1 cellular context compared by ENCODE assay signal in genomic region chr16:55469821-55470532, GRCh38.
TF ChIP-seq lines count a peak whose summit lies in the region.

No MANE protein-coding gene starts in this region.

TF ChIP-seq in HepG2, 621 proteins besides CTCF, POLR2A, EP300 and RAD21:
- no peak for TF ChIP-seq PHF5A (CRISPR knock-in tag; IDR thresholded peaks at IDR 0.05; ENCODE audit: low read depth, unreplicated experiment)
- no peak for TF ChIP-seq FOXC1 (CRISPR knock-in tag; IDR thresholded peaks at IDR 0.05; ENCODE audit: borderline replicate concordance)
- no peak for TF ChIP-seq ZNF709 (CRISPR knock-in tag; IDR thresholded peaks at IDR 0.05)
- TF ChIP-seq HDAC2 (CRISPR knock-in tag; IDR thresholded peaks at IDR 0.05): no peak
- TF ChIP-seq SP4 (CRISPR knock-in tag; IDR thresholded peaks at IDR 0.05): no peak
- TF ChIP-seq, protein P1, sequence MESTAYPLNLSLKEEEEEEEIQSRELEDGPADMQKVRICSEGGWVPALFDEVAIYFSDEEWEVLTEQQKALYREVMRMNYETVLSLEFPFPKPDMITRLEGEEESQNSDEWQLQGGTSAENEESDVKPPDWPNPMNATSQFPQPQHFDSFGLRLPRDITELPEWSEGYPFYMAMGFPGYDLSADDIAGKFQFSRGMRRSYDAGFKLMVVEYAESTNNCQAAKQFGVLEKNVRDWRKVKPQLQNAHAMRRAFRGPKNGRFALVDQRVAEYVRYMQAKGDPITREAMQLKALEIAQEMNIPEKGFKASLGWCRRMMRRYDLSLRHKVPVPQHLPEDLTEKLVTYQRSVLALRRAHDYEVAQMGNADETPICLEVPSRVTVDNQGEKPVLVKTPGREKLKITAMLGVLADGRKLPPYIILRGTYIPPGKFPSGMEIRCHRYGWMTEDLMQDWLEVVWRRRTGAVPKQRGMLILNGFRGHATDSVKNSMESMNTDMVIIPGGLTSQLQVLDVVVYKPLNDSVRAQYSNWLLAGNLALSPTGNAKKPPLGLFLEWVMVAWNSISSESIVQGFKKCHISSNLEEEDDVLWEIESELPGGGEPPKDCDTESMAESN (CRISPR knock-in tag; conservative IDR thresholded peaks at IDR 0.05): no peak
- TF ChIP-seq TCF7 (IDR thresholded peaks at IDR 0.05; ENCODE audit: low read depth): 0 out of 2 replicates have a peak, but pooled peaks have one; percentile 2
- TF ChIP-seq, protein P2, sequence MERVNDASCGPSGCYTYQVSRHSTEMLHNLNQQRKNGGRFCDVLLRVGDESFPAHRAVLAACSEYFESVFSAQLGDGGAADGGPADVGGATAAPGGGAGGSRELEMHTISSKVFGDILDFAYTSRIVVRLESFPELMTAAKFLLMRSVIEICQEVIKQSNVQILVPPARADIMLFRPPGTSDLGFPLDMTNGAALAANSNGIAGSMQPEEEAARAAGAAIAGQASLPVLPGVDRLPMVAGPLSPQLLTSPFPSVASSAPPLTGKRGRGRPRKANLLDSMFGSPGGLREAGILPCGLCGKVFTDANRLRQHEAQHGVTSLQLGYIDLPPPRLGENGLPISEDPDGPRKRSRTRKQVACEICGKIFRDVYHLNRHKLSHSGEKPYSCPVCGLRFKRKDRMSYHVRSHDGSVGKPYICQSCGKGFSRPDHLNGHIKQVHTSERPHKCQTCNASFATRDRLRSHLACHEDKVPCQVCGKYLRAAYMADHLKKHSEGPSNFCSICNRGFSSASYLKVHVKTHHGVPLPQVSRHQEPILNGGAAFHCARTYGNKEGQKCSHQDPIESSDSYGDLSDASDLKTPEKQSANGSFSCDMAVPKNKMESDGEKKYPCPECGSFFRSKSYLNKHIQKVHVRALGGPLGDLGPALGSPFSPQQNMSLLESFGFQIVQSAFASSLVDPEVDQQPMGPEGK (CRISPR knock-in tag; IDR thresholded peaks at IDR 0.05): no peak
- TF ChIP-seq, protein P3, sequence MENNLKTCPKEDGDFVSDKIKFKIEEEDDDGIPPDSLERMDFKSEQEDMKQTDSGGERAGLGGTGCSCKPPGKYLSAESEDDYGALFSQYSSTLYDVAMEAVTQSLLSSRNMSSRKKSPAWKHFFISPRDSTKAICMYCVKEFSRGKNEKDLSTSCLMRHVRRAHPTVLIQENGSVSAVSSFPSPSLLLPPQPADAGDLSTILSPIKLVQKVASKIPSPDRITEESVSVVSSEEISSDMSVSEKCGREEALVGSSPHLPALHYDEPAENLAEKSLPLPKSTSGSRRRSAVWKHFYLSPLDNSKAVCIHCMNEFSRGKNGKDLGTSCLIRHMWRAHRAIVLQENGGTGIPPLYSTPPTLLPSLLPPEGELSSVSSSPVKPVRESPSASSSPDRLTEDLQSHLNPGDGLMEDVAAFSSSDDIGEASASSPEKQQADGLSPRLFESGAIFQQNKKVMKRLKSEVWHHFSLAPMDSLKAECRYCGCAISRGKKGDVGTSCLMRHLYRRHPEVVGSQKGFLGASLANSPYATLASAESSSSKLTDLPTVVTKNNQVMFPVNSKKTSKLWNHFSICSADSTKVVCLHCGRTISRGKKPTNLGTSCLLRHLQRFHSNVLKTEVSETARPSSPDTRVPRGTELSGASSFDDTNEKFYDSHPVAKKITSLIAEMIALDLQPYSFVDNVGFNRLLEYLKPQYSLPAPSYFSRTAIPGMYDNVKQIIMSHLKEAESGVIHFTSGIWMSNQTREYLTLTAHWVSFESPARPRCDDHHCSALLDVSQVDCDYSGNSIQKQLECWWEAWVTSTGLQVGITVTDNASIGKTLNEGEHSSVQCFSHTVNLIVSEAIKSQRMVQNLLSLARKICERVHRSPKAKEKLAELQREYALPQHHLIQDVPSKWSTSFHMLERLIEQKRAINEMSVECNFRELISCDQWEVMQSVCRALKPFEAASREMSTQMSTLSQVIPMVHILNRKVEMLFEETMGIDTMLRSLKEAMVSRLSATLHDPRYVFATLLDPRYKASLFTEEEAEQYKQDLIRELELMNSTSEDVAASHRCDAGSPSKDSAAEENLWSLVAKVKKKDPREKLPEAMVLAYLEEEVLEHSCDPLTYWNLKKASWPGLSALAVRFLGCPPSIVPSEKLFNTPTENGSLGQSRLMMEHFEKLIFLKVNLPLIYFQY (CRISPR knock-in tag; IDR thresholded peaks at IDR 0.05; ENCODE audit: borderline replicate concordance): no peak
